In the genomic region with DNA sequence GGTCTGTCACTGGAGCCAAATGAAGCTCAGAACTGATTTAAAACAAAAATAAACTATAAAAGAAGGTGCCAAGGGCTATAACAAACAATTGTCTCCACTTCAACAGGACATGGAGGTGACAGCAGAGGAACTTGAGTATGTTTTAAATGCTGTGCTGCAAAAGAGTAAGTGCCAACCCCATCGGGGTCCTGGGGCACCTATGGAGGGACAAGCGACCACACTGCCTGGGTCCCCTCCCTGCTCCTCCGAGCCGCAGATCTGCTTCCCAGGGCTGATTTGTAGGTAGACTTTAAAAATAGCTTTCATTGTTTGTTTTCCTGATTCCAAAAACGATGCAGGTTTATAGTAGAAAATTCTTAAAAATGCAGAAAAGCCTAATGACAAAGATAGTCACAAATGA, we compare ENCODE assay signal across 13 cellular contexts. TPM values are rescaled to one million over a fixed set of nuclear protein-coding genes. Genes with fewer than 3 reads are reported as not detected.
DNase-seq lines count a peak whose midpoint lies in the region; ATAC-seq and TF ChIP-seq lines count a peak whose summit lies in the region.
"Had no signal": no experiment of that assay in that cellular context is flagged by ENCODE, and none has a peak within 500 bp of the region (broad histone marks: within the 10 kb centered on the region; RNA-seq: fewer than 3 reads in every experiment).

No MANE protein-coding gene starts in this region.

- POLR2A ChIA-PET in activated CD8-positive, alpha-beta T cell treated with anti-CD3 and anti-CD28 coated beads, Interleukin-2, amount 10 ng/mL, durations not matched to agents 7 days and 5 days (lab: Charles Lee), result no interaction called here
- POLR2A ChIA-PET in activated CD8-positive, alpha-beta T cell treated with anti-CD3 and anti-CD28 coated beads for 36 hours (lab: Charles Lee), result interaction anchor here (0.7 kb wide), 1 partner anchor 90 kb away, joined by 5 read pairs; no protein-coding TSS in a partner anchor

- H3K27ac Mint-ChIP-seq in activated CD8-positive, alpha-beta T cell treated with anti-CD3 and anti-CD28 coated beads, Interleukin-2, amount 10 ng/mL, durations not matched to agents 7 days and 5 days, result no peak overlapping the region
- H3K27ac Mint-ChIP-seq in activated CD8-positive, alpha-beta T cell treated with anti-CD3 and anti-CD28 coated beads for 36 hours, result no peak overlapping the region
- H3K27ac Mint-ChIP-seq: CD4-positive, CD25-positive, alpha-beta regulatory T cell; CD8-positive, alpha-beta memory T cell; GM23338 had no signal

- peaks cover 4% of the 10 kb centered on the region for H3K4me1 Mint-ChIP-seq in activated CD8-positive, alpha-beta T cell treated with anti-CD3 and anti-CD28 coated beads, Interleukin-2, amount 10 ng/mL, durations not matched to agents 7 days and 5 days (ENCODE audit: low read depth)
- H3K4me1 Mint-ChIP-seq in activated CD8-positive, alpha-beta T cell treated with anti-CD3 and anti-CD28 coated beads for 36 hours (ENCODE audit: low read depth), result no peaks in the 10 kb centered on the region
- H3K4me1 Mint-ChIP-seq: CD4-positive, CD25-positive, alpha-beta regulatory T cell had no signal

- TF ChIP-seq CTCF in activated CD8-positive, alpha-beta T cell treated with anti-CD3 and anti-CD28 coated beads for 36 hours (IDR thresholded peaks at IDR 0.05), result no peak

- CTCF ChIA-PET in activated CD8-positive, alpha-beta T cell treated with anti-CD3 and anti-CD28 coated beads, Interleukin-2, amount 10 ng/mL, durations not matched to agents 7 days and 5 days (lab: Charles Lee), result no interaction called here
- CTCF ChIA-PET in activated CD8-positive, alpha-beta T cell treated with anti-CD3 and anti-CD28 coated beads for 36 hours (lab: Charles Lee), result no interaction called here

- no peak overlapping the region for H3K4me3 Mint-ChIP-seq in activated CD8-positive, alpha-beta T cell treated with anti-CD3 and anti-CD28 coated beads, Interleukin-2, amount 10 ng/mL, durations not matched to agents 7 days and 5 days
- no peak overlapping the region for H3K4me3 Mint-ChIP-seq in activated CD8-positive, alpha-beta T cell treated with anti-CD3 and anti-CD28 coated beads for 36 hours
- H3K4me3 Mint-ChIP-seq: CD4-positive, CD25-positive, alpha-beta regulatory T cell; CD8-positive, alpha-beta memory T cell; GM23338 had no signal

- H3K9me3 Mint-ChIP-seq in activated CD8-positive, alpha-beta T cell treated with anti-CD3 and anti-CD28 coated beads, Interleukin-2, amount 10 ng/mL, durations not matched to agents 7 days and 5 days (ENCODE audit: insufficient read depth), result no peaks in the 10 kb centered on the region
- H3K9me3 Mint-ChIP-seq in activated CD8-positive, alpha-beta T cell treated with anti-CD3 and anti-CD28 coated beads for 36 hours, result no peaks in the 10 kb centered on the region
- H3K9me3 Mint-ChIP-seq: CD4-positive, CD25-positive, alpha-beta regulatory T cell; CD8-positive, alpha-beta memory T cell; GM23338 had no signal

- H3K36me3 Mint-ChIP-seq in activated CD8-positive, alpha-beta T cell treated with anti-CD3 and anti-CD28 coated beads, Interleukin-2, amount 10 ng/mL, durations not matched to agents 7 days and 5 days (ENCODE audit: low read depth), result no peaks in the 10 kb centered on the region
- no peaks in the 10 kb centered on the region for H3K36me3 Mint-ChIP-seq in activated CD8-positive, alpha-beta T cell treated with anti-CD3 and anti-CD28 coated beads for 36 hours (ENCODE audit: low read depth)
- H3K36me3 Mint-ChIP-seq: CD4-positive, CD25-positive, alpha-beta regulatory T cell; CD8-positive, alpha-beta memory T cell had no signal

- ATAC-seq in activated CD8-positive, alpha-beta T cell treated with anti-CD3 and anti-CD28 coated beads, Interleukin-2, amount 10 ng/mL, durations not matched to agents 7 days and 5 days, result no peak
- no peak for ATAC-seq in activated CD8-positive, alpha-beta T cell treated with anti-CD3 and anti-CD28 coated beads for 36 hours
- ATAC-seq in GM21717 (IDR thresholded peaks at IDR 0.05; ENCODE audit: unreplicated experiment), result no peak
- ATAC-seq: A549, GM23338 had no signal

- peaks cover 6% of the 10 kb centered on the region for H3K27me3 Mint-ChIP-seq in activated CD8-positive, alpha-beta T cell treated with anti-CD3 and anti-CD28 coated beads, Interleukin-2, amount 10 ng/mL, durations not matched to agents 7 days and 5 days (ENCODE audit: low read depth)
- H3K27me3 Mint-ChIP-seq in activated CD8-positive, alpha-beta T cell treated with anti-CD3 and anti-CD28 coated beads for 36 hours, result peaks cover 4% of the 10 kb centered on the region

- peak; percentile 1 for DNase-seq in activated CD8-positive, alpha-beta T cell treated with anti-CD3 and anti-CD28 coated beads, Interleukin-2, amount 10 ng/mL, durations not matched to agents 7 days and 5 days
- no peak for DNase-seq in activated CD8-positive, alpha-beta T cell treated with anti-CD3 and anti-CD28 coated beads for 36 hours
- peak; percentile 16 for DNase-seq in D341Med (ENCODE audit: low spot score)
- DNase-seq in islet precursor cell, result peak; percentile 26
- DNase-seq in retina, result no peak
- no peak for DNase-seq in T1000 (lab: John Stamatoyannopoulos, UW)
- DNase-seq: CD4-positive, CD25-positive, alpha-beta regulatory T cell; CD8-positive, alpha-beta memory T cell; COR-L47; HCEC 1CT had no signal

- intact Hi-C loops in activated CD8-positive, alpha-beta T cell treated with anti-CD3 and anti-CD28 coated beads for 36 hours (cut with micrococcal nuclease), result no loop called here

RNA-seq across cellular contexts. Expression of a gene that starts 42.8 kb away (rescaled TPM):
- total RNA-seq in activated CD8-positive, alpha-beta T cell treated with anti-CD3 and anti-CD28 coated beads, Interleukin-2, amount 10 ng/mL, durations not matched to agents 7 days and 5 days, result not detected
- not detected for total RNA-seq in activated CD8-positive, alpha-beta T cell treated with anti-CD3 and anti-CD28 coated beads for 36 hours
- total RNA-seq: CD4-positive, CD25-positive, alpha-beta regulatory T cell; CD8-positive, alpha-beta memory T cell had no signal

Comparison
In these comparisons a context has a peak if more than half of its experiments do, and no peak if none do; other contexts are left out.
1. DNase-seq: peak in activated CD8-positive, alpha-beta T cell treated with anti-CD3 and anti-CD28 coated beads, Interleukin-2, amount 10 ng/mL, durations not matched to agents 7 days and 5 days (single experiment), D341Med (single experiment) and islet precursor cell (single experiment); none in activated CD8-positive, alpha-beta T cell treated with anti-CD3 and anti-CD28 coated beads for 36 hours (single experiment), retina (single experiment) and T1000 (single experiment).